16 cellular contexts compared by ENCODE assay signal in genomic region chr3:9380014-9380413, GRCh38.
"Had no signal": no experiment of that assay in that cellular context is flagged by ENCODE, and none has a peak within 500 bp of the region (broad histone marks: within the 10 kb centered on the region; RNA-seq: fewer than 3 reads in every experiment).

No MANE protein-coding gene starts in this region.

- H3K4me1 ChIP-seq: upper lobe of left lung had no signal

- H3K27ac ChIP-seq: brain microvascular endothelial cell, ovary, SK-N-MC had no signal

- H3K4me3 ChIP-seq: ovary, SK-N-MC, upper lobe of left lung had no signal

- ATAC-seq: activated naive CD4-positive, alpha-beta T cell treated with anti-CD3 and anti-CD28 coated beads, Interleukin-2, amount 50 U/mL, for 72 hours had no signal

- H3K9me3 Mint-ChIP-seq: activated B cell treated with CpG ODN at 0.5 μM for 24 hours; activated naive CD4-positive, alpha-beta T cell treated with anti-CD3 and anti-CD28 coated beads, Interleukin-2, amount 50 U/mL, for 72 hours; dendritic cell treated with granulocyte-macrophage colony-stimulating factor and Interleukin-4, amounts not matched to agents 40 ng/mL and 50 ng/mL, for 4 days; endodermal cell; nephron progenitor cell; stimulated activated naive CD8-positive, alpha-beta T cell treated with anti-CD3 and anti-CD28 coated beads, Interleukin-15, Interleukin-2, amounts not matched to agents 100 ng/mL and 50 ng/mL, for 24 hours had no signal

- H3K27me3 ChIP-seq: brain microvascular endothelial cell, ovary, upper lobe of left lung had no signal

- H3K36me3 ChIP-seq: ovary had no signal

- H3K9me3 ChIP-seq: ovary, upper lobe of left lung had no signal

- H3K4me3 Mint-ChIP-seq: activated B cell treated with CpG ODN at 0.5 μM for 24 hours; dendritic cell treated with granulocyte-macrophage colony-stimulating factor and Interleukin-4, amounts not matched to agents 40 ng/mL and 50 ng/mL, for 4 days; endodermal cell; nephron progenitor cell; stimulated activated naive CD8-positive, alpha-beta T cell treated with anti-CD3 and anti-CD28 coated beads, Interleukin-15, Interleukin-2, amounts not matched to agents 100 ng/mL and 50 ng/mL, for 24 hours had no signal

- DNase-seq: activated B cell treated with CpG ODN at 0.5 μM for 24 hours; activated CD8-positive, alpha-beta memory T cell treated with anti-CD3 and anti-CD28 coated beads, Interleukin-2, amount 50 U/mL, for 48 hours; brain microvascular endothelial cell; cerebellar nuclear complex; endodermal cell; hypothalamus; mammary epithelial cell; nephron progenitor cell; ovary; stimulated activated CD4-positive, alpha-beta T cell treated with anti-CD3 and anti-CD28 coated beads, Interleukin-4, amount 100 ng/mL, for 1 hour; stimulated activated CD8-positive, alpha-beta memory T cell treated with anti-CD3 and anti-CD28 coated beads, Interleukin-4, amount 100 ng/mL, for 48 hours; upper lobe of left lung had no signal

- H3K27ac Mint-ChIP-seq: activated B cell treated with CpG ODN at 0.5 μM for 24 hours; activated naive CD4-positive, alpha-beta T cell treated with anti-CD3 and anti-CD28 coated beads, Interleukin-2, amount 50 U/mL, for 72 hours; dendritic cell treated with granulocyte-macrophage colony-stimulating factor and Interleukin-4, amounts not matched to agents 40 ng/mL and 50 ng/mL, for 4 days; endodermal cell; nephron progenitor cell; stimulated activated naive CD8-positive, alpha-beta T cell treated with anti-CD3 and anti-CD28 coated beads, Interleukin-15, Interleukin-2, amounts not matched to agents 100 ng/mL and 50 ng/mL, for 24 hours had no signal

- H3K27me3 Mint-ChIP-seq: activated B cell treated with CpG ODN at 0.5 μM for 24 hours; dendritic cell treated with granulocyte-macrophage colony-stimulating factor and Interleukin-4, amounts not matched to agents 40 ng/mL and 50 ng/mL, for 4 days; stimulated activated naive CD8-positive, alpha-beta T cell treated with anti-CD3 and anti-CD28 coated beads, Interleukin-15, Interleukin-2, amounts not matched to agents 100 ng/mL and 50 ng/mL, for 24 hours had no signal

- H3K4me1 Mint-ChIP-seq: activated B cell treated with CpG ODN at 0.5 μM for 24 hours, nephron progenitor cell had no signal
